ENCODE assay signal across 8 cellular contexts in genomic region chr5:181052928-181053759, GRCh38. TPM values are rescaled to one million over a fixed set of nuclear protein-coding genes. Genes with fewer than 3 reads are reported as not detected.
DNase-seq lines count a peak whose midpoint lies in the region; ATAC-seq and TF ChIP-seq lines count a peak whose summit lies in the region.

No MANE protein-coding gene starts in this region.

- H3K79me2 ChIP-seq in OCI-LY7 (ENCODE audit: insufficient read depth, low read depth, low read length) = peaks cover 57% of the 10 kb centered on the region

- H3K4me3 ChIP-seq in OCI-LY7 (ENCODE audit: low read depth, low read length, poor library complexity, severe bottlenecking) = peak overlapping the region; percentile 84
- H3K4me3 ChIP-seq in ectodermal cell (ENCODE audit: insufficient read depth, low read depth, low read length) = peak overlapping the region; percentile 43
- H3K4me3 ChIP-seq in muscle layer of colon (ENCODE audit: low read depth in 1 of 2, low read length in 2 of 2) = peak overlapping the region; percentile 41 to 45

- no TSS peak for BruUV-seq in OCI-LY7 (replicated peaks; lab: Mats Ljungman, UMichigan)

- H3K4me1 ChIP-seq in OCI-LY7 (ENCODE audit: insufficient read depth, low read length, poor library complexity, severe bottlenecking) = peaks cover 73% of the 10 kb centered on the region
- H3K4me1 ChIP-seq in ectodermal cell (ENCODE audit: control insufficient read depth, insufficient read depth, low read length) = no peaks in the 10 kb centered on the region
- peaks cover 7% of the 10 kb centered on the region for H3K4me1 ChIP-seq in muscle layer of colon (ENCODE audit: insufficient read depth, low read length)

- WGBS in ectodermal cell, 2 experiments = 19% methylated on average over 111 of the region's 111 CpGs

- no peak overlapping the region for H3K9ac ChIP-seq in muscle layer of colon (ENCODE audit: low read length)

- no peaks in the 10 kb centered on the region for H3K9me2 ChIP-seq in OCI-LY7 (ENCODE audit: insufficient read depth, low read length)

- no peak overlapping the region; the same call in 1 of the 2 replicates for H2AFZ ChIP-seq in OCI-LY7 (ENCODE audit: low read length)

- H3K4me2 ChIP-seq in OCI-LY7 (ENCODE audit: low read length) = peak overlapping the region; percentile 94

- H3K27ac ChIP-seq in OCI-LY7 (ENCODE audit: low read depth, low read length, poor library complexity, severe bottlenecking) (peak overlapping the region; percentile 99), ectodermal cell (ENCODE audit: insufficient read depth, low read depth, low read length, poor library complexity, severe bottlenecking) (no peak overlapping the region), muscle layer of colon (ENCODE audit: low read depth, low read length) (no peak overlapping the region)

- H3K9me3 ChIP-seq in OCI-LY7 (ENCODE audit: low read length) (no peaks in the 10 kb centered on the region), ectodermal cell (ENCODE audit: control insufficient read depth, low read length) (no peaks in the 10 kb centered on the region), muscle layer of colon (ENCODE audit: low read length) (no peaks in the 10 kb centered on the region)

- H4K20me1 ChIP-seq in OCI-LY7 (ENCODE audit: insufficient read depth, low read length) = peaks cover 18% of the 10 kb centered on the region

- ATAC-seq in GM18873 (IDR thresholded peaks at IDR 0.05; ENCODE audit: low FRiP score, unreplicated experiment) = no peak

- H3K27me3 ChIP-seq in ectodermal cell (ENCODE audit: control insufficient read depth, insufficient read depth, low read length, poor library complexity, severe bottlenecking) = peaks cover 96% of the 10 kb centered on the region
- H3K27me3 ChIP-seq in muscle layer of colon (ENCODE audit: control insufficient read depth in 1 of 2, insufficient read depth in 2 of 2, low read length in 2 of 2) = peaks cover 40 to 61% of the 10 kb centered on the region in 2 donors

- POLR2A ChIA-PET in OCI-LY7 (lab: Charles Lee) = interaction anchor here (1.2 to 1.6 kb wide), 2 partner anchors 14 to 232 kb away, joined by 3 to 7 read pairs; no protein-coding TSS in a partner anchor

- peak; percentile 50 for DNase-seq in GM10266 (ENCODE audit: extremely low spot score)
- DNase-seq in OCI-LY7 (ENCODE audit: low spot score) = peak; percentile 53
- no peak for DNase-seq in kidney tubule cell (ENCODE audit: low spot score)
- DNase-seq in inferior parietal cortex (ENCODE audit: extremely low spot score) = no peak
- no peak for DNase-seq in CD1c-positive myeloid dendritic cell (ENCODE audit: extremely low spot score)

- no peak for TF ChIP-seq CTCF in GM10266 (IDR thresholded peaks at IDR 0.05; ENCODE audit: control insufficient read depth, insufficient read depth, low read depth, missing control alignments)
- TF ChIP-seq CTCF in OCI-LY7 (conservative IDR thresholded peaks at IDR 0.05; ENCODE audit: low read length) = no peak

- intact Hi-C loops in OCI-LY7 (cut with micrococcal nuclease; ENCODE audit: unreplicated experiment) = loop anchor here (1.0 to 5.0 kb wide), 7 partner anchors 9 to 248 kb away; partner anchors contain the start of gene ZFP62

- CTCF ChIA-PET in OCI-LY7 (lab: Charles Lee; ENCODE audit: unreplicated experiment) = no interaction called here

- H3K36me3 ChIP-seq in OCI-LY7 (ENCODE audit: insufficient read depth, low read length) (peaks cover 42% of the 10 kb centered on the region), ectodermal cell (ENCODE audit: control insufficient read depth, insufficient read depth, low read length) (no peaks in the 10 kb centered on the region), muscle layer of colon (ENCODE audit: insufficient read depth, low read length) (no peaks in the 10 kb centered on the region)

RNA-seq across cellular contexts. Expression of gene BTNL9, which starts 13.1 kb away (rescaled TPM):
- total RNA-seq in OCI-LY7 (2014; rRNA removed; shearing (Covaris generic)) = 162 and 188 TPM in 2 replicates
- total RNA-seq in OCI-LY7 (2022) = 219 and 232 TPM in 2 replicates
- polyA plus RNA-seq in ectodermal cell (2013, experiment 1 of 4) = 0.15 TPM
- polyA plus RNA-seq in ectodermal cell (2013, experiment 2 of 4) = 0.16 TPM
- polyA plus RNA-seq in ectodermal cell (2013, experiment 3 of 4) = not detected
- polyA plus RNA-seq in ectodermal cell (2013, experiment 4 of 4) = 0.08 TPM

Comparison
In these comparisons a context has a peak if more than half of its experiments do, and no peak if none do; other contexts are left out.
1. DNase-seq: peak in GM10266 (single experiment) and OCI-LY7 (single experiment); none in kidney tubule cell (single experiment), inferior parietal cortex (single experiment) and CD1c-positive myeloid dendritic cell (single experiment).
2. Peak in every context shown above with its lines, with median percentiles within 50 percentile points of each other: H3K4me3 ChIP-seq.